ENCODE assay signal across 5 cellular contexts in the genomic region with DNA sequence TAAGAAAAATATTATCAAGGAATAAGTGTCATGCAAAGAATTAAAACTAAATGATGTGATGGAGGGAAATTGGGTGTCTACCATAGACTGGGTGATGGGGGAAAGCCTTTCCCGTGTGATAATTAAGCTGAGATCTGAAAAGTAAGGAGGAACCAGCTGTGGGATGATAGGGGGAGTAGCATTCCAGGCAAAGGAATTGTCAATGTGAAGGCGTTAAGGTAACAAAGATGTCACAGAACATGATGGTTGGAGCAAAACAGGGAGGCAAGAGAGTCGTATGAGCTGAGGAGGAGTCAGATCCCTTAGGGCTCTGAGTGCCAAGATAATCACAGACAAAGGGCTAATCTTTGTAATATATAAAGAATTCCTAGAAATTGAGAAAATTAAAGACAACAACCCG.
"Had no signal": no experiment of that assay in that cellular context is flagged by ENCODE, and none has a peak within 500 bp of the region (broad histone marks: within the 10 kb centered on the region; RNA-seq: fewer than 3 reads in every experiment).

No MANE protein-coding gene starts in this region.

- ATAC-seq: GM23338, HepG2 had no signal

- H3K4me1 Mint-ChIP-seq: GM23338, IgD-negative memory B cell had no signal

- DNase-seq: H9, HCEC 1CT had no signal

- H3K4me3 Mint-ChIP-seq: GM23338, H9, IgD-negative memory B cell had no signal

- H3K27ac Mint-ChIP-seq: GM23338, H9, IgD-negative memory B cell had no signal

- H3K36me3 Mint-ChIP-seq: IgD-negative memory B cell had no signal
